8 cellular contexts compared by ENCODE assay signal in genomic region chr3:132723024-132723462, GRCh38. TPM values are rescaled to one million over a fixed set of nuclear protein-coding genes. Genes with fewer than 3 reads are reported as not detected.
DNase-seq lines count a peak whose midpoint lies in the region; ATAC-seq and TF ChIP-seq lines count a peak whose summit lies in the region.

No MANE protein-coding gene starts in this region.

- peak overlapping the region; percentile 91 for H3K4me3 Mint-ChIP-seq in mesothelial cell of epicardium

- H3K27me3 Mint-ChIP-seq in mesothelial cell of epicardium (ENCODE audit: low read depth) = no peaks in the 10 kb centered on the region

- no peaks in the 10 kb centered on the region for H3K9me3 Mint-ChIP-seq in mesothelial cell of epicardium

- H3K27ac Mint-ChIP-seq in mesothelial cell of epicardium = peak overlapping the region; percentile 98

- peaks cover 36% of the 10 kb centered on the region for H3K4me1 Mint-ChIP-seq in mesothelial cell of epicardium

- H3K27ac ChIP-seq in brain microvascular endothelial cell = peak overlapping the region; percentile 70

- H3K4me3 ChIP-seq in GM12865 (ENCODE audit: low read depth, low read length) (peak overlapping the region; percentile 83), brain microvascular endothelial cell (ENCODE audit: low read depth, low read length) (peak overlapping the region; percentile 76)

- peaks cover 2% of the 10 kb centered on the region for H3K36me3 ChIP-seq in brain microvascular endothelial cell (replicated peaks)

- ATAC-seq in HG03342 (IDR thresholded peaks at IDR 0.05; ENCODE audit: unreplicated experiment) = peak; percentile 14
- no peak for ATAC-seq in GM18517 (IDR thresholded peaks at IDR 0.05; ENCODE audit: unreplicated experiment)
- no peak for ATAC-seq in HG02798 (IDR thresholded peaks at IDR 0.05; ENCODE audit: poor library complexity, unreplicated experiment)

- in situ Hi-C loops in brain microvascular endothelial cell (cut with HindIII; ENCODE audit: low pct_ligation_motif_present, low sequenced_read_pairs) = no loop called here

- H3K36me3 Mint-ChIP-seq in mesothelial cell of epicardium = peaks cover 4% of the 10 kb centered on the region

- H3K27me3 ChIP-seq in brain microvascular endothelial cell (replicated peaks) = no peaks in the 10 kb centered on the region

- no peak for TF ChIP-seq CTCF in GM12865 (IDR thresholded peaks at IDR 0.05; ENCODE audit: insufficient read depth, low read depth, low read length, missing control alignments)
- TF ChIP-seq CTCF in brain microvascular endothelial cell (IDR thresholded peaks at IDR 0.05; ENCODE audit: low read depth, low read length, missing control alignments) = no peak
- TF ChIP-seq CTCF in mesothelial cell of epicardium (IDR thresholded peaks at IDR 0.05; ENCODE audit: unreplicated experiment) = no peak

- peak; percentile 5 for DNase-seq in GM12865 (ENCODE audit: low read depth)
- no peak for DNase-seq in brain microvascular endothelial cell
- DNase-seq in mesothelial cell of epicardium (ENCODE audit: low spot score in 2 of 2, unreplicated experiment in 2 of 2) = no peak
- DNase-seq in NCI-H1105 (lab: John Stamatoyannopoulos, UW) = no peak
- no peak for DNase-seq in iPS-NIHi7 (ENCODE audit: extremely low spot score)

RNA-seq across cellular contexts. Expression of gene NPHP3, which starts 0.8 kb away (rescaled TPM):
- 28.4 to 29.5 TPM (median 29.2 TPM) in 3 replicates for total RNA-seq in mesothelial cell of epicardium
